ENCODE assay signal across 8 cellular contexts in genomic region chr3:48465237-48465530, GRCh38. TPM values are rescaled to one million over a fixed set of nuclear protein-coding genes. Genes with fewer than 3 reads are reported as not detected.
A peak's percentile ranks its signal among the peaks of the same experiment; 100 is the strongest.
DNase-seq lines count a peak whose midpoint lies in the region; ATAC-seq and TF ChIP-seq lines count a peak whose summit lies in the region.

No MANE protein-coding gene starts in this region.

- H3K27ac ChIP-seq in HL-60 (replicated peaks) (peak overlapping the region; percentile 85), right cardiac atrium (ENCODE audit: low read length) (peak overlapping the region; percentile 98), skin epidermis (peak overlapping the region in 20 of 21 experiments; percentile 90 to 100 (median 98))

- peaks cover 30% of the 10 kb centered on the region for H3K36me3 Mint-ChIP-seq in WTC11

- H3K4me1 ChIP-seq in right cardiac atrium (ENCODE audit: control insufficient read depth, insufficient read depth, low read length), result peaks cover 5% of the 10 kb centered on the region

- 9% methylated on average over 7 of the region's 7 CpGs for WGBS in right cardiac atrium

- no peak for TF ChIP-seq CTCF in HL-60 (IDR thresholded peaks at IDR 0.05; ENCODE audit: insufficient read depth, low read length)
- no peak for TF ChIP-seq CTCF in WTC11 (IDR thresholded peaks at IDR 0.05)

- ATAC-seq in WTC11 (no peak), right cardiac atrium (no peak), GM21737 (IDR thresholded peaks at IDR 0.05; ENCODE audit: unreplicated experiment) (no peak)

- H3K4me1 Mint-ChIP-seq in WTC11, result peaks cover 21% of the 10 kb centered on the region

- peaks cover 21% of the 10 kb centered on the region for H3K36me3 ChIP-seq in MG63

- H3K4me3 Mint-ChIP-seq in WTC11, result no peak overlapping the region

- intact Hi-C loops in right cardiac atrium (cut with DNase I), result loop anchor here (2.0 to 5.0 kb wide), 4 partner anchors 37 to 84 kb away; partner anchors contain the start of gene SHISA5 (in 2 of the 4)

- H3K9me3 ChIP-seq in right cardiac atrium (ENCODE audit: control insufficient read depth, low read length), result no peaks in the 10 kb centered on the region
- H3K9me3 ChIP-seq in MG63, result no peaks in the 10 kb centered on the region

- CTCF ChIA-PET in WTC11 (lab: Charles Lee), result interaction anchor here (0.6 to 3.0 kb wide), 8 partner anchors 8 to 93 kb away, joined by 3 to 23 read pairs (median 6); no protein-coding TSS in a partner anchor

- H3K4me3 ChIP-seq in HL-60 (replicated peaks; ENCODE audit: insufficient read depth, low read length) (no peak overlapping the region), right cardiac atrium (ENCODE audit: low read length) (no peak overlapping the region), skin epidermis (no peak overlapping the region), MG63 (no peak overlapping the region)

- H3K27me3 ChIP-seq in HL-60 (ENCODE audit: insufficient read depth, poor library complexity, severe bottlenecking) (no peaks in the 10 kb centered on the region), right cardiac atrium (ENCODE audit: control insufficient read depth, insufficient read depth) (no peaks in the 10 kb centered on the region), MG63 (no peaks in the 10 kb centered on the region)

- no peak for DNase-seq in HL-60 (ENCODE audit: low read depth in 1 of 2, low spot score in 1 of 2)
- DNase-seq in WTC11 (ENCODE audit: low spot score), result no peak
- no peak for DNase-seq in right cardiac atrium
- no peak for DNase-seq in NCI-H2196 treated with DMSO at 0.1 percent for 48 hours (lab: John Stamatoyannopoulos, UW; ENCODE audit: unreplicated experiment)
- DNase-seq in activated CD4-positive, CD25-positive, alpha-beta regulatory T cell treated with anti-CD3 and anti-CD28 coated beads, Interleukin-2, amount 50 U/mL, for 72 hours, result no peak
- no peak for DNase-seq in MG63

- POLR2A ChIA-PET in WTC11 (lab: Charles Lee), result interaction anchor here (2.1 kb wide), 1 partner anchor 19 kb away, joined by 8 read pairs; the partner anchor contains the start of gene ATRIP

- H3K27me3 Mint-ChIP-seq in WTC11 (ENCODE audit: low read depth), result no peaks in the 10 kb centered on the region

- no peaks in the 10 kb centered on the region for H3K9me3 Mint-ChIP-seq in WTC11

- peak overlapping the region; percentile 97 for H3K27ac Mint-ChIP-seq in WTC11

TF ChIP-seq in WTC11, 78 proteins besides CTCF, POLR2A, EP300 and RAD21:
- TF ChIP-seq JUN (CRISPR knock-in tag; IDR thresholded peaks at IDR 0.05), result no peak
- TF ChIP-seq ZBTB21 (CRISPR knock-in tag; IDR thresholded peaks at IDR 0.05; ENCODE audit: borderline replicate concordance), result no peak
- no peak for TF ChIP-seq TP53 (CRISPR knock-in tag; IDR thresholded peaks at IDR 0.05)
- no peak for TF ChIP-seq CREB1 (CRISPR knock-in tag; IDR thresholded peaks at IDR 0.05)
- no peak for TF ChIP-seq TCF7 (CRISPR knock-in tag; IDR thresholded peaks at IDR 0.05; ENCODE audit: low read depth)
- TF ChIP-seq IRF1 (CRISPR knock-in tag; IDR thresholded peaks at IDR 0.05), result no peak

RNA-seq across cellular contexts. Expression of gene ATRIP, which starts 18.6 kb away (rescaled TPM):
- total RNA-seq in WTC11 (2021), result 15.5 to 18.2 TPM (median 15.6 TPM) in 3 replicates
- total RNA-seq in right cardiac atrium, result 1 to 10 TPM; 4.0 to 5.2 (median 4.3) TPM
- 3.5 TPM for polyA plus RNA-seq in right cardiac atrium
- 6.8 and 25.3 TPM in 2 replicates for total RNA-seq in MG63 (2014; rRNA removed; shearing (Covaris generic); ENCODE audit: low replicate concordance)

RNA-seq across cellular contexts. Expression of gene TMA7, which starts 25.1 kb away (rescaled TPM):
- 281 to 318 TPM (median 285 TPM) in 3 replicates for total RNA-seq in WTC11 (2021)
- 100 to 1,000 TPM; 187 to 270 (median 216) TPM for total RNA-seq in right cardiac atrium
- polyA plus RNA-seq in right cardiac atrium, result 526 TPM
- 316 and 348 TPM in 2 replicates for total RNA-seq in MG63 (2014; rRNA removed; shearing (Covaris generic); ENCODE audit: low replicate concordance)

RNA-seq across cellular contexts. Expression of gene CCDC51, which starts 25.3 kb away (rescaled TPM):
- 23.9 to 25.1 TPM (median 24.7 TPM) in 3 replicates for total RNA-seq in WTC11 (2021)
- total RNA-seq in right cardiac atrium, result 10 to 100 TPM in 3 of 4 donors, 1 to 10 TPM in 1; 8.7 to 11.5 (median 11.1) TPM
- 11.2 TPM for polyA plus RNA-seq in right cardiac atrium
- total RNA-seq in MG63 (2014; rRNA removed; shearing (Covaris generic); ENCODE audit: low replicate concordance), result 26.9 and 28.6 TPM in 2 replicates

RNA-seq across cellular contexts. Expression of gene PLXNB1, which starts 35.3 kb away (rescaled TPM):
- total RNA-seq in WTC11 (2021), result 119 to 143 TPM (median 125 TPM) in 3 replicates
- 10 to 100 TPM; 49.4 to 84.5 (median 55.0) TPM for total RNA-seq in right cardiac atrium
- 52.7 TPM for polyA plus RNA-seq in right cardiac atrium
- total RNA-seq in MG63 (2014; rRNA removed; shearing (Covaris generic); ENCODE audit: low replicate concordance), result 1.6 and 7.0 TPM in 2 replicates

RNA-seq across cellular contexts. Expression of gene SHISA5, which starts 38.8 kb away (rescaled TPM):
- total RNA-seq in WTC11 (2021), result 137 to 165 TPM (median 158 TPM) in 3 replicates
- 10 to 100 TPM; 72.9 to 93.1 (median 76.2) TPM for total RNA-seq in right cardiac atrium
- 57.0 TPM for polyA plus RNA-seq in right cardiac atrium
- 94.4 and 113 TPM in 2 replicates for total RNA-seq in MG63 (2014; rRNA removed; shearing (Covaris generic); ENCODE audit: low replicate concordance)
